8 cellular contexts compared by ENCODE assay signal in genomic region chr11:65290448-65291165, GRCh38. TPM values are rescaled to one million over a fixed set of nuclear protein-coding genes. Genes with fewer than 3 reads are reported as not detected.
A peak's percentile ranks its signal among the peaks of the same experiment; 100 is the strongest.
DNase-seq lines count a peak whose midpoint lies in the region; ATAC-seq, FAIRE-seq and TF ChIP-seq lines count a peak whose summit lies in the region.

No MANE protein-coding gene starts in this region.

- H3K9me3 ChIP-seq in GM12878 (replicated peaks; ENCODE audit: control insufficient read depth, insufficient read depth, low read length), result no peaks in the 10 kb centered on the region
- H3K9me3 ChIP-seq in left lung, result no peaks in the 10 kb centered on the region
- H3K9me3 ChIP-seq in testis, result no peaks in the 10 kb centered on the region

- H3K4me2 ChIP-seq in GM12878 (ENCODE audit: control insufficient read depth, insufficient read depth), result peak overlapping the region; percentile 12; the same call in 1 of the 2 replicates

- CTCF ChIA-PET in GM12878 (lab: Yijun Ruan, JAX), result interaction anchor here (2.1 to 7.3 kb wide), 4 partner anchors 10 to 39 kb away, joined by 8 to 67 read pairs (median 24); partner anchors contain the start of gene CDC42EP2

- no peak for TF ChIP-seq POLR2A in GM12878 (IDR thresholded peaks at IDR 0.05; ENCODE audit: low read depth, low read length)
- no peak for TF ChIP-seq POLR2A in testis (IDR thresholded peaks at IDR 0.05)

- WGBS in GM12878 (ENCODE audit: insufficient coverage, insufficient replicate concordance, low lambda C conversion rate, missing lambda C conversion rate), result 73% methylated on average over 8 of the region's 8 CpGs
- WGBS in testis, 2 donors, result 38 to 41% methylated on average over 8 of the region's 8 CpGs

- in situ Hi-C loops in GM12878 (cut with MboI), result no loop called here

- peak overlapping the region; percentile 37 for H3K9ac ChIP-seq in GM12878 (ENCODE audit: control insufficient read depth, insufficient read depth, low read length)

- H3K27ac ChIP-seq in GM12878 (ENCODE audit: control insufficient read depth, insufficient read depth), result peak overlapping the region; percentile 87
- peak overlapping the region; percentile 89 to 97 for H3K27ac ChIP-seq in left lung
- H3K27ac ChIP-seq in testis, result peak overlapping the region; percentile 37 to 78

- ATAC-seq in GM12878 (peak; percentile 95), left lung (peak; percentile 84), GM21825 (IDR thresholded peaks at IDR 0.05; ENCODE audit: unreplicated experiment) (no peak), HG03342 (IDR thresholded peaks at IDR 0.05; ENCODE audit: unreplicated experiment) (no peak)

- no peak overlapping the region for H3K4me3 ChIP-seq in GM12878
- peak overlapping the region in 1 of 2 donors; percentile 6 for H3K4me3 ChIP-seq in left lung
- H3K4me3 ChIP-seq in testis, result no peak overlapping the region

- TF ChIP-seq EP300 in GM12878 (IDR thresholded peaks at IDR 0.05; ENCODE audit: borderline replicate concordance in 1 of 2, control insufficient read depth in 1 of 2, low read depth in 2 of 2, low read length in 2 of 2), result no peak

- no peaks in the 10 kb centered on the region for H4K20me1 ChIP-seq in GM12878 (ENCODE audit: control insufficient read depth, insufficient read depth)

- POLR2A ChIA-PET in GM12878 (lab: Charles Lee), result interaction anchor here (0.5 to 2.2 kb wide), 5 partner anchors 10 to 143 kb away, joined by 3 to 9 read pairs (median 8); partner anchors contain the start of gene POLA2

- peak; percentile 77 for DNase-seq in DMS 273 (lab: John Stamatoyannopoulos, UW; ENCODE audit: unreplicated experiment)
- peak; percentile 96 to 97 for DNase-seq in Kasumi-1 (lab: John Stamatoyannopoulos, UW)
- DNase-seq in GM12878 (ENCODE audit: low read depth, low spot score), result peak; percentile 69
- peak; percentile 86 to 91 for DNase-seq in left lung
- DNase-seq in testis, result peak; percentile 87
- DNase-seq in NK-92 treated with Interleukin-12 subunit alpha and Interleukin-12 subunit beta, amount 100 ng/mL, for 24 hours (lab: John Stamatoyannopoulos, UW), result no peak

- H3K4me1 ChIP-seq in GM12878 (ENCODE audit: control insufficient read depth, insufficient read depth, low read length) (peaks cover 16% of the 10 kb centered on the region), left lung (peaks cover 29 to 56% of the 10 kb centered on the region in 2 donors), testis (peaks cover 35% of the 10 kb centered on the region)

- FAIRE-seq in GM12878 (lab: Jason Lieb, UNC), result peak; percentile 52

- SMC1A ChIA-PET in GM12878 (lab: Charles Lee; ENCODE audit: uncharacterized antibody, unreplicated experiment), result interaction anchor here (0.9 to 2.8 kb wide), 5 partner anchors 11 to 39 kb away, joined by 3 to 19 read pairs (median 7); partner anchors contain the start of gene CDC42EP2

- TF ChIP-seq CTCF in GM12878 (IDR thresholded peaks at IDR 0.05 in 2 of 3, conservative IDR thresholded peaks at IDR 0.05 in 1 of 3; ENCODE audit: control insufficient read depth in 2 of 3, extremely low read depth in 1 of 3, insufficient read depth in 1 of 3, low read depth in 3 of 3, low read length in 3 of 3), result no peak
- no peak for TF ChIP-seq CTCF in left lung (IDR thresholded peaks at IDR 0.05)
- no peak for TF ChIP-seq CTCF in testis (IDR thresholded peaks at IDR 0.05)

- no peaks in the 10 kb centered on the region for H3K79me2 ChIP-seq in GM12878 (ENCODE audit: control insufficient read depth, insufficient read depth, low read length)

- no TSS peak for BruUV-seq in GM12878 (replicated peaks; lab: Mats Ljungman, UMichigan)

- RAD21 ChIA-PET in GM12878 (lab: Charles Lee; ENCODE audit: unreplicated experiment), result interaction anchor here (0.7 to 2.2 kb wide), 5 partner anchors 10 to 181 kb away, joined by 3 to 13 read pairs (median 7); partner anchors contain the start of gene CDC42EP2

- no peaks in the 10 kb centered on the region for H3K27me3 ChIP-seq in GM12878 (replicated peaks in 1 of 2; ENCODE audit: control insufficient read depth in 2 of 2, insufficient read depth in 2 of 2, low read length in 1 of 2)
- no peaks in the 10 kb centered on the region for H3K27me3 ChIP-seq in left lung
- H3K27me3 ChIP-seq in testis, result no peaks in the 10 kb centered on the region

- intact Hi-C loops in GM12878 (cut with micrococcal nuclease; ENCODE audit: unreplicated experiment), result no loop called here
- intact Hi-C loops in left lung (cut with DNase I), result no loop called here
- intact Hi-C loops in testis (cut with DNase I; ENCODE audit: low total_unique reads), result no loop called here

- no peak for TF ChIP-seq RAD21 in GM12878 (IDR thresholded peaks at IDR 0.05; ENCODE audit: insufficient read depth, low read depth, low read length)

- peaks cover 25 to 47% of the 10 kb centered on the region in 2 experiments for H3K36me3 ChIP-seq in GM12878 (ENCODE audit: control insufficient read depth in 2 of 2, insufficient read depth in 2 of 2, low read length in 1 of 2)
- peaks cover 0 to 43% of the 10 kb centered on the region in 2 donors for H3K36me3 ChIP-seq in left lung
- no peaks in the 10 kb centered on the region for H3K36me3 ChIP-seq in testis (ENCODE audit: low read depth, missing control alignments)

- H2AFZ ChIP-seq in GM12878 (ENCODE audit: control insufficient read depth, low read depth, low read length), result peak overlapping the region; percentile 45; the same call in 1 of the 2 replicates

TF ChIP-seq in GM12878, 131 proteins besides CTCF, POLR2A, EP300 and RAD21 (continues in another document):
- TF ChIP-seq MEF2B (IDR thresholded peaks at IDR 0.05; ENCODE audit: partially characterized antibody, poor library complexity, severe bottlenecking), result peak; percentile 78

RNA-seq across cellular contexts. Expression of gene CDC42EP2, which starts 24.1 kb away (rescaled TPM):
- 3.5 and 4.6 TPM in 2 replicates for total RNA-seq in GM12878 (2013; cell fraction: nucleolus; rRNA removed)
- total RNA-seq in GM12878 (2014; rRNA removed) (0.44 TPM in 1 of 2 replicates, not detected in the other), GM12878 (2014; rRNA removed; fragmentation: Illumina TruSeq; extraction: Trizol) (0.23 TPM in 1 of 2 replicates, not detected in the other), GM12878 (2021) (0.66 and 1.2 TPM in 2 replicates), left lung (10 to 100 TPM; 11.6 to 18.5 TPM), testis (1 to 10 TPM; 3.5 to 4.4 TPM)
- 0.13 TPM for polyA plus RNA-seq in GM12878 (2011; ENCODE audit: low read depth)
- polyA plus RNA-seq in GM12878 (2011; rRNA removed) (0.03 TPM in 1 of 2 replicates, not detected in the other), GM12878 (2014; fragmentation: Illumina TruSeq; extraction: Trizol) (0.06 TPM in 1 of 2 replicates, not detected in the other), GM12878 (2014; fragmentation: Nextera tagmentation; extraction: Ambion mirVana) (under 1 TPM in 1 of 2 experiments, not detected in 1; 0.07 TPM), GM12878 (2014; rRNA removed) (0.12 and 0.41 TPM in 2 replicates), GM12878 (2016; fragmentation: Nextera tagmentation; extraction: Ambion mirVana) (under 1 TPM; 0.09 to 0.13 TPM), testis (ENCODE audit: insufficient read depth, low read depth, low replicate concordance) (5.1 TPM)
- polyA plus RNA-seq in GM12878 (2011; cell fraction: cytosol; rRNA removed), result 0.08 TPM in 1 of 2 replicates, not detected in the other
- polyA plus RNA-seq in GM12878 (2011; cell fraction: nucleus; rRNA removed), result 0.41 and 0.58 TPM in 2 replicates
- polyA plus RNA-seq in GM12878 (2012), result 0.88 and 1.3 TPM in 2 replicates
- polyA minus RNA-seq in GM12878 (2011; rRNA and poly(A)+ RNA removed), result 0.46 TPM in 1 of 2 replicates, not detected in the other
- polyA minus RNA-seq in GM12878 (2011; cell fraction: cytosol; rRNA and poly(A)+ RNA removed), result 0.53 TPM in 1 of 2 replicates, not detected in the other
- polyA minus RNA-seq in GM12878 (2011; cell fraction: nucleus; rRNA and poly(A)+ RNA removed), result 0.12 TPM in 1 of 2 replicates, not detected in the other

RNA-seq across cellular contexts. Expression of gene POLA2, which starts 28.8 kb away (rescaled TPM):
- total RNA-seq in GM12878 (2013; cell fraction: nucleolus; rRNA removed), result 81.0 and 93.1 TPM in 2 replicates
- total RNA-seq in GM12878 (2014; rRNA removed), result 53.8 and 56.5 TPM in 2 replicates
- 53.4 and 55.5 TPM in 2 replicates for total RNA-seq in GM12878 (2014; rRNA removed; fragmentation: Illumina TruSeq; extraction: Trizol)
- 46.2 and 49.5 TPM in 2 replicates for total RNA-seq in GM12878 (2021)
- polyA plus RNA-seq in GM12878 (2011; ENCODE audit: low read depth), result 11.7 TPM
- polyA plus RNA-seq in GM12878 (2011; rRNA removed), result 75.3 and 93.0 TPM in 2 replicates
- 76.4 and 81.2 TPM in 2 replicates for polyA plus RNA-seq in GM12878 (2011; cell fraction: cytosol; rRNA removed)
- 87.8 and 107 TPM in 2 replicates for polyA plus RNA-seq in GM12878 (2011; cell fraction: nucleus; rRNA removed)
- 22.4 and 27.2 TPM in 2 replicates for polyA plus RNA-seq in GM12878 (2012)
- 121 and 146 TPM in 2 replicates for polyA plus RNA-seq in GM12878 (2014; fragmentation: Illumina TruSeq; extraction: Trizol)
- 1 to 10 TPM; 4.2 to 8.7 TPM for polyA plus RNA-seq in GM12878 (2014; fragmentation: Nextera tagmentation; extraction: Ambion mirVana)
- 55.8 and 56.3 TPM in 2 replicates for polyA plus RNA-seq in GM12878 (2014; rRNA removed)
- polyA plus RNA-seq in GM12878 (2016; fragmentation: Nextera tagmentation; extraction: Ambion mirVana), result 100 to 1,000 TPM; 112 to 115 TPM
- polyA minus RNA-seq in GM12878 (2011; rRNA and poly(A)+ RNA removed), result 89.5 and 104 TPM in 2 replicates
- polyA minus RNA-seq in GM12878 (2011; cell fraction: cytosol; rRNA and poly(A)+ RNA removed), result 20.0 and 23.6 TPM in 2 replicates
- polyA minus RNA-seq in GM12878 (2011; cell fraction: nucleus; rRNA and poly(A)+ RNA removed), result 37.4 and 51.2 TPM in 2 replicates
- total RNA-seq in left lung, result 10 to 100 TPM in 1 of 2 donors, 1 to 10 TPM in 1; 9.4 to 19.2 TPM
- 10 to 100 TPM; 24.2 to 27.6 TPM for total RNA-seq in testis
- 21.9 TPM for polyA plus RNA-seq in testis (ENCODE audit: insufficient read depth, low read depth, low replicate concordance)

RNA-seq across cellular contexts. Expression of gene DPF2, which starts 43.0 kb away (rescaled TPM):
- 54.0 and 61.9 TPM in 2 replicates for total RNA-seq in GM12878 (2013; cell fraction: nucleolus; rRNA removed)
- total RNA-seq in GM12878 (2014; rRNA removed) (34.0 and 36.2 TPM in 2 replicates), GM12878 (2014; rRNA removed; fragmentation: Illumina TruSeq; extraction: Trizol) (27.5 and 27.9 TPM in 2 replicates), GM12878 (2021) (49.2 and 57.3 TPM in 2 replicates), left lung (10 to 100 TPM; 47.4 to 51.4 TPM), testis (10 to 100 TPM; 86.8 to 91.2 TPM)
- 20.0 TPM for polyA plus RNA-seq in GM12878 (2011; ENCODE audit: low read depth)
- polyA plus RNA-seq in GM12878 (2011; rRNA removed) (24.3 and 29.4 TPM in 2 replicates), GM12878 (2014; fragmentation: Illumina TruSeq; extraction: Trizol) (44.0 and 54.1 TPM in 2 replicates), GM12878 (2014; fragmentation: Nextera tagmentation; extraction: Ambion mirVana) (10 to 100 TPM; 14.7 to 15.0 TPM), GM12878 (2014; rRNA removed) (32.0 and 33.1 TPM in 2 replicates), GM12878 (2016; fragmentation: Nextera tagmentation; extraction: Ambion mirVana) (10 to 100 TPM; 56.8 to 60.0 TPM), testis (ENCODE audit: insufficient read depth, low read depth, low replicate concordance) (94.5 TPM)
- polyA plus RNA-seq in GM12878 (2011; cell fraction: cytosol; rRNA removed), result 40.3 and 53.9 TPM in 2 replicates
- polyA plus RNA-seq in GM12878 (2011; cell fraction: nucleus; rRNA removed), result 79.8 and 81.5 TPM in 2 replicates
- 37.2 and 38.7 TPM in 2 replicates for polyA plus RNA-seq in GM12878 (2012)
- 28.1 and 45.1 TPM in 2 replicates for polyA minus RNA-seq in GM12878 (2011; rRNA and poly(A)+ RNA removed)
- polyA minus RNA-seq in GM12878 (2011; cell fraction: cytosol; rRNA and poly(A)+ RNA removed), result 15.8 and 23.3 TPM in 2 replicates
- polyA minus RNA-seq in GM12878 (2011; cell fraction: nucleus; rRNA and poly(A)+ RNA removed), result 19.9 and 34.4 TPM in 2 replicates

Comparison
In these comparisons a context has a peak if more than half of its experiments do, and no peak if none do; other contexts are left out.
1. ATAC-seq: peak in GM12878 (single experiment) and left lung (single experiment); none in GM21825 (single experiment) and HG03342 (single experiment).
2. Peak in every context shown above with its lines, with median percentiles within 50 percentile points of each other: H3K27ac ChIP-seq.